ENCODE assay signal across 7 cellular contexts in the genomic region with DNA sequence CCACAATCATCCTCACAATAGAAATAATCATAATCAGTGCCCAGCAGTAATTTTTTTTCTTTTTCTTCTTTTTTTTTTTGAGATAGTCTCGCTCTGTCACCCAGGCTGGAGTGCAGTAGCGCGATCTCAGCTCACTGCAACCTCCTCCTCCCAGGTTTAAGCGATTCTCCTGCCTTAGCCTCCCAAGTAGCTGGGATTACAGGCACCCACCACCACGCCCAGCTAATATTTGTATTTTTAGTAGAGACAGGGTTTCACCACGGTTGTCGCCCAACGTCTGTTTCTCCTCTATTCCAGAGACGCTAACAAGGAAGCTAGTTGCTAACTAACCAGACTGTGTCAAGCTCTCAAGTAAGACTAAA. TPM values are rescaled to one million over a fixed set of nuclear protein-coding genes. Genes with fewer than 3 reads are reported as not detected.
DNase-seq lines count a peak whose midpoint lies in the region; ATAC-seq and TF ChIP-seq lines count a peak whose summit lies in the region.
"Not testable (repeated sequence)": the region's sequence is repeated elsewhere in the genome, so short reads cannot be mapped to it uniquely, and the experiment has no call there.

No MANE protein-coding gene starts in this region.

- not testable (repeated sequence) for H2AFZ ChIP-seq in H9 (ENCODE audit: low read length); OCI-LY1 (ENCODE audit: low read length)

- H3K9me3 ChIP-seq in H9 (ENCODE audit: control insufficient read depth, low read depth, low read length); OCI-LY1 (ENCODE audit: low read length); heart left ventricle; gastrocnemius medialis: not testable (repeated sequence)

- H3K27me3 ChIP-seq in H9 (ENCODE audit: insufficient read depth, low read length); OCI-LY1 (ENCODE audit: insufficient read depth, low read length); heart left ventricle; gastrocnemius medialis: not testable (repeated sequence)

- H3K79me2 ChIP-seq in H9 (ENCODE audit: insufficient read depth, low read length), result not testable (repeated sequence)
- peaks cover 70% of the 10 kb centered on the region for H3K79me2 ChIP-seq in OCI-LY1 (ENCODE audit: insufficient read depth, low read length)

- not testable (repeated sequence) for H3K79me1 ChIP-seq in H9 (ENCODE audit: insufficient read depth, low read depth, low read length, poor library complexity, severe bottlenecking)

- not testable (repeated sequence) for H3K9me2 ChIP-seq in OCI-LY1 (ENCODE audit: low read depth, low read length)

- not testable (repeated sequence) for H2BK120ac ChIP-seq in H9 (ENCODE audit: low read depth, low read length, poor library complexity, severe bottlenecking)

- H4K20me1 ChIP-seq in H9 (ENCODE audit: control insufficient read depth, insufficient read depth, insufficient read length); OCI-LY1 (ENCODE audit: insufficient read depth, low read length): not testable (repeated sequence)

- not testable (repeated sequence) for H3K9ac ChIP-seq in H9 (ENCODE audit: extremely low read depth, insufficient read length, low read length)
- H3K9ac ChIP-seq in OCI-LY1 (ENCODE audit: low read length), result peak overlapping the region; percentile 57

- H3K27ac ChIP-seq in H9 (ENCODE audit: insufficient read length, low read depth, low read length), result not testable (repeated sequence)
- H3K27ac ChIP-seq in OCI-LY1 (ENCODE audit: low read depth, low read length, poor library complexity, severe bottlenecking) (peak overlapping the region; percentile 92), VCaP (peak overlapping the region; percentile 43), heart left ventricle (peak overlapping the region; percentile 11 to 78 (median 60)), gastrocnemius medialis (peak overlapping the region; percentile 85 to 94 (median 89))

- TF ChIP-seq POLR2A in heart left ventricle (IDR thresholded peaks at IDR 0.05); gastrocnemius medialis (IDR thresholded peaks at IDR 0.05): not testable (repeated sequence)

- not testable (repeated sequence) for TF ChIP-seq CTCF in H9 (conservative IDR thresholded peaks at IDR 0.05); OCI-LY1 (IDR thresholded peaks at IDR 0.05; ENCODE audit: low read length); VCaP (conservative IDR thresholded peaks at IDR 0.05); chondrocyte (IDR thresholded peaks at IDR 0.05); heart left ventricle (IDR thresholded peaks at IDR 0.05); gastrocnemius medialis (IDR thresholded peaks at IDR 0.05 in 4 of 5, conservative IDR thresholded peaks at IDR 0.05 in 1 of 5)

- not testable (repeated sequence) for H2BK5ac ChIP-seq in H9 (ENCODE audit: insufficient read length, low read length)

- H3K23me2 ChIP-seq in H9 (ENCODE audit: insufficient read length, low read depth, low read length, poor library complexity, severe bottlenecking), result not testable (repeated sequence)

- not testable (repeated sequence) for H2BK15ac ChIP-seq in H9 (ENCODE audit: low read depth, low read length)

- not testable (repeated sequence) for H2AK5ac ChIP-seq in H9 (ENCODE audit: insufficient read length, low read length)

- not testable (repeated sequence) for H3T11ph ChIP-seq in H9 (ENCODE audit: low read length)

- H2BK20ac ChIP-seq in H9 (ENCODE audit: low read depth, low read length, poor library complexity, severe bottlenecking), result not testable (repeated sequence)

- H3K36me3 ChIP-seq in OCI-LY1 (ENCODE audit: insufficient read depth, low read length); heart left ventricle; gastrocnemius medialis: not testable (repeated sequence)

- H3K4me1 ChIP-seq in H9 (ENCODE audit: insufficient read depth, low read length), result not testable (repeated sequence)
- H3K4me1 ChIP-seq in OCI-LY1 (ENCODE audit: insufficient read depth, low read length, severe bottlenecking) (peaks cover 49% of the 10 kb centered on the region), heart left ventricle (peaks cover 0 to 79% (median 28%) of the 10 kb centered on the region in 12 donors), gastrocnemius medialis (peaks cover 51 to 55% of the 10 kb centered on the region in 2 donors)

- not testable (repeated sequence) for H2BK12ac ChIP-seq in H9 (ENCODE audit: insufficient read length, low read depth, low read length)

- H3K27ac Mint-ChIP-seq in H9 (peak overlapping the region in 2 of 3 experiments; percentile 59 to 90; a peak in 2 of 7 replicates), chondrocyte (ENCODE audit: unreplicated experiment) (peak overlapping the region; percentile 25), memory B cell (peak overlapping the region; percentile 68)

- peaks cover 18 to 20% of the 10 kb centered on the region in 2 experiments for H3K4me1 Mint-ChIP-seq in H9
- peaks cover 64% of the 10 kb centered on the region for H3K4me1 Mint-ChIP-seq in chondrocyte (ENCODE audit: low read depth)
- peaks cover 43% of the 10 kb centered on the region for H3K4me1 Mint-ChIP-seq in memory B cell

- not testable (repeated sequence) for H3K36me3 Mint-ChIP-seq in H9 (ENCODE audit: insufficient read depth in 1 of 3, low read depth in 3 of 3); chondrocyte (ENCODE audit: low read depth); memory B cell

- H4K5ac ChIP-seq in H9 (ENCODE audit: insufficient read length, low read depth, low read length), result not testable (repeated sequence)

- H3K4me3 Mint-ChIP-seq in H9; chondrocyte (ENCODE audit: unreplicated experiment): not testable (repeated sequence)
- H3K4me3 Mint-ChIP-seq in memory B cell, result peak overlapping the region; percentile 53

- H3K9me3 Mint-ChIP-seq in H9; chondrocyte (ENCODE audit: low read depth); memory B cell: not testable (repeated sequence)

- not testable (repeated sequence) for H3K27me3 Mint-ChIP-seq in H9 (ENCODE audit: low read depth); chondrocyte (ENCODE audit: low read depth); memory B cell

- not testable (repeated sequence) for H4K91ac ChIP-seq in H9 (ENCODE audit: insufficient read length, low read depth, low read length)

- not testable (repeated sequence) for H3K14ac ChIP-seq in H9 (ENCODE audit: insufficient read depth, low read length)

- in situ Hi-C loops in gastrocnemius medialis (cut with MboI; ENCODE audit: low sequenced_read_pairs in 4 of 4), result not testable (repeated sequence)

- DNase-seq in H9; chondrocyte (ENCODE audit: low spot score); heart left ventricle; memory B cell (ENCODE audit: low spot score in 2 of 2); gastrocnemius medialis: not testable (repeated sequence)

- peak overlapping the region; percentile 51 for H3K4me3 ChIP-seq in OCI-LY1 (ENCODE audit: low read depth, low read length, poor library complexity, severe bottlenecking)
- peak overlapping the region in 2 of 12 donors; percentile 14 to 31 for H3K4me3 ChIP-seq in heart left ventricle
- H3K4me3 ChIP-seq in gastrocnemius medialis, result peak overlapping the region in 3 of 4 donors; percentile 13 to 38 (median 27)

- H3K18ac ChIP-seq in H9 (ENCODE audit: insufficient read length, low read depth, low read length), result not testable (repeated sequence)

- not testable (repeated sequence) for H3K4me2 ChIP-seq in H9 (ENCODE audit: insufficient read depth, insufficient read length, low read length)
- H3K4me2 ChIP-seq in OCI-LY1 (ENCODE audit: low read length), result peak overlapping the region; percentile 78

- ATAC-seq in heart left ventricle (peak in 1 of 4 donors; percentile 5), gastrocnemius medialis (peak; percentile 29 to 42)
- not testable (repeated sequence) for ATAC-seq in memory B cell (ENCODE audit: low read depth)

- WGBS in H9 (ENCODE audit: extremely low coverage, insufficient read length, low lambda C conversion rate), result no CpG with 5 or more reads among the region's 9 CpGs
- 63 to 75% (median 67%) methylated on average over 9 of the region's 9 CpGs for WGBS in heart left ventricle, 4 donors

- intact Hi-C loops in heart left ventricle (cut with DNase I), result not testable (repeated sequence)
- intact Hi-C loops in gastrocnemius medialis (cut with DNase I; ENCODE audit: low total_unique reads), result loop anchor here (2.0 kb wide), 1 partner anchor 87 kb away; no protein-coding TSS in a partner anchor

- not testable (repeated sequence) for H3K56ac ChIP-seq in H9 (ENCODE audit: insufficient read length, low read depth, low read length)

- not testable (repeated sequence) for H3K4ac ChIP-seq in H9 (ENCODE audit: low read depth, low read length)

- H3K23ac ChIP-seq in H9 (ENCODE audit: insufficient read length, low read depth, low read length), result not testable (repeated sequence)

- not testable (repeated sequence) for H4K8ac ChIP-seq in H9 (replicated peaks; ENCODE audit: insufficient read length, low read depth, low read length)

- H3F3A ChIP-seq in OCI-LY1 (ENCODE audit: insufficient read depth, low read length), result not testable (repeated sequence)

RNA-seq across cellular contexts. Expression of a gene that starts 28.8 kb away (rescaled TPM):
- 22.7 and 23.6 TPM in 2 replicates for total RNA-seq in H9 (2021)
- total RNA-seq in chondrocyte, result 21.6 to 25.9 TPM (median 22.0 TPM) in 3 replicates
- total RNA-seq in heart left ventricle, result 10 to 100 TPM; 29.6 to 68.4 (median 54.9) TPM
- 10 to 100 TPM; 15.9 to 22.4 TPM for polyA plus RNA-seq in heart left ventricle
- total RNA-seq in gastrocnemius medialis, result 10 to 100 TPM; 40.0 to 71.9 (median 50.6) TPM
